1 cellular context compared by ENCODE assay signal in the genomic region with DNA sequence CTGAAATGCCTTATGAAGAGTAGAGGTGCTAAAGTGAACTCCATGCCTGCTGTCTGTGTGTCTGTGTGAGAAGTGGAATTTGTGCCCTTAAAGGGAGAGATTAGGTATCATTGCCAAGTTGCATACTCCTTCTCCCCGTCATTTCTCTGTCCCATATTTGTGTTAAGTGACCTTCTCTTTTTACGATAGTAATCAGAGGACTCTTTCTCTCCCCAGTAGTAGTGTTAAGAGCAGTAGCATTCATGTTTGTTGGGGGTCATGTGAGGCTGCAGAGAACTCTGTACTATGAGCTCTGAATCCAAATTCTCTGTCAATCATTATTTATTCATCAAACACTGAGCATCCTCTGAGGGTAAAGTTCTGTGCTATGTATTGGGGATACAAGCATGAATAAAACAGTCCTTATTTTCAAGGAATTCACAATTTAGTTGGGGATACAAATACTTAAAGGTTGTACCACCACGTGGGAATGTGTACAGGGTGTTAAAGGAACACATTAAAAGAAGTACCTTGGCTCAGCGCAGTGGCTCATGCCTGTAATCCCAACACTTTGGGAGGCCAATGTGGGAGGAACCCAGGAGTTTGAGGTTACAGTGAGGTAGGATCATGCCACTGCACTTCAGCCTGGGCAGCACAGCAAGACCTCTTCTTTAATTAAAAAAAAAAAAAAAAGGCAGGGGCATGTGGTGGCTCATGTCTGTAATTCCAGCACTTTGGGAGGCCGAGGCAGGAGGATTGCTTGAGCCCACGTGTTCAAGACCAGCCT.
TF ChIP-seq lines count a peak whose summit lies in the region.

No MANE protein-coding gene starts in this region.

TF ChIP-seq in HepG2, 621 proteins besides CTCF, POLR2A, EP300 and RAD21 (continued from another document and continues in another):
- TF ChIP-seq, protein P1, sequence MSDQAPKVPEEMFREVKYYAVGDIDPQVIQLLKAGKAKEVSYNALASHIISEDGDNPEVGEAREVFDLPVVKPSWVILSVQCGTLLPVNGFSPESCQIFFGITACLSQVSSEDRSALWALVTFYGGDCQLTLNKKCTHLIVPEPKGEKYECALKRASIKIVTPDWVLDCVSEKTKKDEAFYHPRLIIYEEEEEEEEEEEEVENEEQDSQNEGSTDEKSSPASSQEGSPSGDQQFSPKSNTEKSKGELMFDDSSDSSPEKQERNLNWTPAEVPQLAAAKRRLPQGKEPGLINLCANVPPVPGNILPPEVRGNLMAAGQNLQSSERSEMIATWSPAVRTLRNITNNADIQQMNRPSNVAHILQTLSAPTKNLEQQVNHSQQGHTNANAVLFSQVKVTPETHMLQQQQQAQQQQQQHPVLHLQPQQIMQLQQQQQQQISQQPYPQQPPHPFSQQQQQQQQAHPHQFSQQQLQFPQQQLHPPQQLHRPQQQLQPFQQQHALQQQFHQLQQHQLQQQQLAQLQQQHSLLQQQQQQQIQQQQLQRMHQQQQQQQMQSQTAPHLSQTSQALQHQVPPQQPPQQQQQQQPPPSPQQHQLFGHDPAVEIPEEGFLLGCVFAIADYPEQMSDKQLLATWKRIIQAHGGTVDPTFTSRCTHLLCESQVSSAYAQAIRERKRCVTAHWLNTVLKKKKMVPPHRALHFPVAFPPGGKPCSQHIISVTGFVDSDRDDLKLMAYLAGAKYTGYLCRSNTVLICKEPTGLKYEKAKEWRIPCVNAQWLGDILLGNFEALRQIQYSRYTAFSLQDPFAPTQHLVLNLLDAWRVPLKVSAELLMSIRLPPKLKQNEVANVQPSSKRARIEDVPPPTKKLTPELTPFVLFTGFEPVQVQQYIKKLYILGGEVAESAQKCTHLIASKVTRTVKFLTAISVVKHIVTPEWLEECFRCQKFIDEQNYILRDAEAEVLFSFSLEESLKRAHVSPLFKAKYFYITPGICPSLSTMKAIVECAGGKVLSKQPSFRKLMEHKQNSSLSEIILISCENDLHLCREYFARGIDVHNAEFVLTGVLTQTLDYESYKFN (CRISPR knock-in tag; conservative IDR thresholded peaks at IDR 0.05): peak; percentile 98
- TF ChIP-seq, protein P2, sequence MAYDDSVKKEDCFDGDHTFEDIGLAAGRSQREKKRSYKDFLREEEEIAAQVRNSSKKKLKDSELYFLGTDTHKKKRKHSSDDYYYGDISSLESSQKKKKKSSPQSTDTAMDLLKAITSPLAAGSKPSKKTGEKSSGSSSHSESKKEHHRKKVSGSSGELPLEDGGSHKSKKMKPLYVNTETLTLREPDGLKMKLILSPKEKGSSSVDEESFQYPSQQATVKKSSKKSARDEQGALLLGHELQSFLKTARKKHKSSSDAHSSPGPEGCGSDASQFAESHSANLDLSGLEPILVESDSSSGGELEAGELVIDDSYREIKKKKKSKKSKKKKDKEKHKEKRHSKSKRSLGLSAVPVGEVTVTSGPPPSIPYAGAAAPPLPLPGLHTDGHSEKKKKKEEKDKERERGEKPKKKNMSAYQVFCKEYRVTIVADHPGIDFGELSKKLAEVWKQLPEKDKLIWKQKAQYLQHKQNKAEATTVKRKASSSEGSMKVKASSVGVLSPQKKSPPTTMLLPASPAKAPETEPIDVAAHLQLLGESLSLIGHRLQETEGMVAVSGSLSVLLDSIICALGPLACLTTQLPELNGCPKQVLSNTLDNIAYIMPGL (CRISPR knock-in tag; IDR thresholded peaks at IDR 0.05; ENCODE audit: borderline replicate concordance in 1 of 2, low read depth in 1 of 2): no peak
- TF ChIP-seq ZNF44 (CRISPR knock-in tag; IDR thresholded peaks at IDR 0.05) (no peak), NFKB2 (CRISPR knock-in tag; IDR thresholded peaks at IDR 0.05; ENCODE audit: borderline replicate concordance) (no peak), ESRRA (CRISPR knock-in tag; IDR thresholded peaks at IDR 0.05; ENCODE audit: low read depth) (peak; percentile 82; the same call in 1 of the 2 replicates), MTA1 (CRISPR knock-in tag; IDR thresholded peaks at IDR 0.05; ENCODE audit: borderline replicate concordance) (no peak), MTA3 (CRISPR knock-in tag; IDR thresholded peaks at IDR 0.05) (no peak), ZMYM4 (CRISPR knock-in tag; IDR thresholded peaks at IDR 0.05) (no peak; the same call in 1 of the 2 replicates), ZNF674 (CRISPR knock-in tag; IDR thresholded peaks at IDR 0.05; ENCODE audit: low read depth) (no peak), PHF21A (CRISPR knock-in tag; IDR thresholded peaks at IDR 0.05) (peak; percentile 87), KLF15 (CRISPR knock-in tag; IDR thresholded peaks at IDR 0.05; ENCODE audit: borderline replicate concordance) (no peak)
- TF ChIP-seq, protein P3, sequence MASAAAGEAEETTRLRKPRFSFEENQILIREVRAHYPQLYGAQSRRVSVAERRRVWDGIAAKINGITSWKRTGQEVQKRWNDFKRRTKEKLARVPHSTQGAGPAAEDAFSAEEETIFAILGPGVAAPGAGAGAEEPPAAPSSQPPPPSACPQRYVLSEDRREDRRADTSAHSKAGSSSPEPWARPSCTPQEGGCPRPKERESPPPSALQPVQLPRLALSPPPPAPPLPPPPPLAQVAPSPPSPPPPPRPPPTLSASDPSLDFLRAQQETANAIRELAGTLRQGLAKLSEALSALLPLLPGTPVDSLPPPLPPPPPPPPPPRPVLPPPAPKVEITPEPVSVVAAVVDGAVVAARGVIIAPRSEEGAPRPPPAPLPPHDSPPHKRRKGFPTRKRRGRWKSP (CRISPR knock-in tag; IDR thresholded peaks at IDR 0.05): no peak
- TF ChIP-seq, protein P4, sequence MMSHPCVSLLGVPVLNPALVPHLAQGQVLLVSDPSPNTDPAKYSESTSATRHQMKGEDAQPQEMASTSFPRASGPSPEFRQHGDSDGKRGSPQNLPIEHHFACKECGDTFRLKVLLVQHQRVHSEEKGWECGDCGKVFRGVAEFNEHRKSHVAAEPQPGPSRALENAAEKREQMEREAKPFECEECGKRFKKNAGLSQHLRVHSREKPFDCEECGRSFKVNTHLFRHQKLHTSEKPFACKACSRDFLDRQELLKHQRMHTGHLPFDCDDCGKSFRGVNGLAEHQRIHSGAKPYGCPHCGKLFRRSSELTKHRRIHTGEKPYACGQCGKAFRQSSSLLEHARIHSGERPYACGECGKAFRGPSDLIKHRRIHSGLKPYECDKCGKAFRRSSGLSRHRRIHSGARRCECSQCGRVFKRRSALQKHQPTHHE (CRISPR knock-in tag; IDR thresholded peaks at IDR 0.05; ENCODE audit: borderline replicate concordance): no peak
- TF ChIP-seq, protein P5, sequence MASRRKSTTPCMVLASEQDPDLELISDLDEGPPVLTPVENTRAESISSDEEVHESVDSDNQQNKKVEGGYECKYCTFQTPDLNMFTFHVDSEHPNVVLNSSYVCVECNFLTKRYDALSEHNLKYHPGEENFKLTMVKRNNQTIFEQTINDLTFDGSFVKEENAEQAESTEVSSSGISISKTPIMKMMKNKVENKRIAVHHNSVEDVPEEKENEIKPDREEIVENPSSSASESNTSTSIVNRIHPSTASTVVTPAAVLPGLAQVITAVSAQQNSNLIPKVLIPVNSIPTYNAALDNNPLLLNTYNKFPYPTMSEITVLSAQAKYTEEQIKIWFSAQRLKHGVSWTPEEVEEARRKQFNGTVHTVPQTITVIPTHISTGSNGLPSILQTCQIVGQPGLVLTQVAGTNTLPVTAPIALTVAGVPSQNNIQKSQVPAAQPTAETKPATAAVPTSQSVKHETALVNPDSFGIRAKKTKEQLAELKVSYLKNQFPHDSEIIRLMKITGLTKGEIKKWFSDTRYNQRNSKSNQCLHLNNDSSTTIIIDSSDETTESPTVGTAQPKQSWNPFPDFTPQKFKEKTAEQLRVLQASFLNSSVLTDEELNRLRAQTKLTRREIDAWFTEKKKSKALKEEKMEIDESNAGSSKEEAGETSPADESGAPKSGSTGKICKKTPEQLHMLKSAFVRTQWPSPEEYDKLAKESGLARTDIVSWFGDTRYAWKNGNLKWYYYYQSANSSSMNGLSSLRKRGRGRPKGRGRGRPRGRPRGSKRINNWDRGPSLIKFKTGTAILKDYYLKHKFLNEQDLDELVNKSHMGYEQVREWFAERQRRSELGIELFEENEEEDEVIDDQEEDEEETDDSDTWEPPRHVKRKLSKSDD (CRISPR knock-in tag; IDR thresholded peaks at IDR 0.05; ENCODE audit: low read depth): no peak
- TF ChIP-seq, protein P6, sequence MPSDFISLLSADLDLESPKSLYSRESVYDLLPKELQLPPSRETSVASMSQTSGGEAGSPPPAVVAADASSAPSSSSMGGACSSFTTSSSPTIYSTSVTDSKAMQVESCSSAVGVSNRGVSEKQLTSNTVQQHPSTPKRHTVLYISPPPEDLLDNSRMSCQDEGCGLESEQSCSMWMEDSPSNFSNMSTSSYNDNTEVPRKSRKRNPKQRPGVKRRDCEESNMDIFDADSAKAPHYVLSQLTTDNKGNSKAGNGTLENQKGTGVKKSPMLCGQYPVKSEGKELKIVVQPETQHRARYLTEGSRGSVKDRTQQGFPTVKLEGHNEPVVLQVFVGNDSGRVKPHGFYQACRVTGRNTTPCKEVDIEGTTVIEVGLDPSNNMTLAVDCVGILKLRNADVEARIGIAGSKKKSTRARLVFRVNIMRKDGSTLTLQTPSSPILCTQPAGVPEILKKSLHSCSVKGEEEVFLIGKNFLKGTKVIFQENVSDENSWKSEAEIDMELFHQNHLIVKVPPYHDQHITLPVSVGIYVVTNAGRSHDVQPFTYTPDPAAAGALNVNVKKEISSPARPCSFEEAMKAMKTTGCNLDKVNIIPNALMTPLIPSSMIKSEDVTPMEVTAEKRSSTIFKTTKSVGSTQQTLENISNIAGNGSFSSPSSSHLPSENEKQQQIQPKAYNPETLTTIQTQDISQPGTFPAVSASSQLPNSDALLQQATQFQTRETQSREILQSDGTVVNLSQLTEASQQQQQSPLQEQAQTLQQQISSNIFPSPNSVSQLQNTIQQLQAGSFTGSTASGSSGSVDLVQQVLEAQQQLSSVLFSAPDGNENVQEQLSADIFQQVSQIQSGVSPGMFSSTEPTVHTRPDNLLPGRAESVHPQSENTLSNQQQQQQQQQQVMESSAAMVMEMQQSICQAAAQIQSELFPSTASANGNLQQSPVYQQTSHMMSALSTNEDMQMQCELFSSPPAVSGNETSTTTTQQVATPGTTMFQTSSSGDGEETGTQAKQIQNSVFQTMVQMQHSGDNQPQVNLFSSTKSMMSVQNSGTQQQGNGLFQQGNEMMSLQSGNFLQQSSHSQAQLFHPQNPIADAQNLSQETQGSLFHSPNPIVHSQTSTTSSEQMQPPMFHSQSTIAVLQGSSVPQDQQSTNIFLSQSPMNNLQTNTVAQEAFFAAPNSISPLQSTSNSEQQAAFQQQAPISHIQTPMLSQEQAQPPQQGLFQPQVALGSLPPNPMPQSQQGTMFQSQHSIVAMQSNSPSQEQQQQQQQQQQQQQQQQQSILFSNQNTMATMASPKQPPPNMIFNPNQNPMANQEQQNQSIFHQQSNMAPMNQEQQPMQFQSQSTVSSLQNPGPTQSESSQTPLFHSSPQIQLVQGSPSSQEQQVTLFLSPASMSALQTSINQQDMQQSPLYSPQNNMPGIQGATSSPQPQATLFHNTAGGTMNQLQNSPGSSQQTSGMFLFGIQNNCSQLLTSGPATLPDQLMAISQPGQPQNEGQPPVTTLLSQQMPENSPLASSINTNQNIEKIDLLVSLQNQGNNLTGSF (CRISPR knock-in tag; IDR thresholded peaks at IDR 0.05): no peak
- TF ChIP-seq, protein P7, sequence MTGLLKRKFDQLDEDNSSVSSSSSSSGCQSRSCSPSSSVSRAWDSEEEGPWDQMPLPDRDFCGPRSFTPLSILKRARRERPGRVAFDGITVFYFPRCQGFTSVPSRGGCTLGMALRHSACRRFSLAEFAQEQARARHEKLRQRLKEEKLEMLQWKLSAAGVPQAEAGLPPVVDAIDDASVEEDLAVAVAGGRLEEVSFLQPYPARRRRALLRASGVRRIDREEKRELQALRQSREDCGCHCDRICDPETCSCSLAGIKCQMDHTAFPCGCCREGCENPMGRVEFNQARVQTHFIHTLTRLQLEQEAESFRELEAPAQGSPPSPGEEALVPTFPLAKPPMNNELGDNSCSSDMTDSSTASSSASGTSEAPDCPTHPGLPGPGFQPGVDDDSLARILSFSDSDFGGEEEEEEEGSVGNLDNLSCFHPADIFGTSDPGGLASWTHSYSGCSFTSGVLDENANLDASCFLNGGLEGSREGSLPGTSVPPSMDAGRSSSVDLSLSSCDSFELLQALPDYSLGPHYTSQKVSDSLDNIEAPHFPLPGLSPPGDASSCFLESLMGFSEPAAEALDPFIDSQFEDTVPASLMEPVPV (CRISPR knock-in tag; IDR thresholded peaks at IDR 0.05): no peak
- TF ChIP-seq, protein P8, sequence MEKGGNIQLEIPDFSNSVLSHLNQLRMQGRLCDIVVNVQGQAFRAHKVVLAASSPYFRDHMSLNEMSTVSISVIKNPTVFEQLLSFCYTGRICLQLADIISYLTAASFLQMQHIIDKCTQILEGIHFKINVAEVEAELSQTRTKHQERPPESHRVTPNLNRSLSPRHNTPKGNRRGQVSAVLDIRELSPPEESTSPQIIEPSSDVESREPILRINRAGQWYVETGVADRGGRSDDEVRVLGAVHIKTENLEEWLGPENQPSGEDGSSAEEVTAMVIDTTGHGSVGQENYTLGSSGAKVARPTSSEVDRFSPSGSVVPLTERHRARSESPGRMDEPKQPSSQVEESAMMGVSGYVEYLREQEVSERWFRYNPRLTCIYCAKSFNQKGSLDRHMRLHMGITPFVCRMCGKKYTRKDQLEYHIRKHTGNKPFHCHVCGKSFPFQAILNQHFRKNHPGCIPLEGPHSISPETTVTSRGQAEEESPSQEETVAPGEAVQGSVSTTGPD (CRISPR knock-in tag; IDR thresholded peaks at IDR 0.05): no peak
- TF ChIP-seq, protein P9, sequence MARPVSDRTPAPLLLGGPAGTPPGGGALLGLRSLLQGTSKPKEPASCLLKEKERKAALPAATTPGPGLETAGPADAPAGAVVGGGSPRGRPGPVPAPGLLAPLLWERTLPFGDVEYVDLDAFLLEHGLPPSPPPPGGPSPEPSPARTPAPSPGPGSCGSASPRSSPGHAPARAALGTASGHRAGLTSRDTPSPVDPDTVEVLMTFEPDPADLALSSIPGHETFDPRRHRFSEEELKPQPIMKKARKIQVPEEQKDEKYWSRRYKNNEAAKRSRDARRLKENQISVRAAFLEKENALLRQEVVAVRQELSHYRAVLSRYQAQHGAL (CRISPR knock-in tag; IDR thresholded peaks at IDR 0.05; ENCODE audit: not compliant biosample characterization): no peak
